6 cellular contexts compared by ENCODE assay signal in the genomic region with DNA sequence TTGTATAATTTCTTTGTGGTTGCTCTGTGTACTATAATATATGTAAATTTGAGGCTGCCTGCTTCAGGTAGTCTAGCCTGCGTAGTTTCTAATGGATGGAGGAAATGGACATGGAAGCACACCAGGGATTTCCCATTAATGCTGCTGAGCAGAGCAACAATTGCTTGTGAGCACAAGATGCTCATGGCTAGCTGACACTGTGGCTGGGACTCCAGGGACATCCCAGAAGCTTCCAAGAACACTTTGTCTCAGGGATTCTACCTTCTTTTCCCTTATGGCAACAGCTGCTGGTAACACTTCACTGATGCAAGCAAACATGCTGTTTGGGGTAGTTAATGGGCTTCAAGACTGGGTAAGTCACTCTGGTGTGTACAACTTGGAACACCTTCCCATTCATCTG.
"Had no signal": no experiment of that assay in that cellular context is flagged by ENCODE, and none has a peak within 500 bp of the region (broad histone marks: within the 10 kb centered on the region; RNA-seq: fewer than 3 reads in every experiment).

No MANE protein-coding gene starts in this region.

- H2AFZ ChIP-seq: GM23338 had no signal

- H3K4me3 Mint-ChIP-seq: GM23338, H9 had no signal

- DNase-seq: H9, HCEC 1CT, IMR-90 had no signal

- H3K27ac Mint-ChIP-seq: GM23338, H9 had no signal

- H3K4me2 ChIP-seq: GM23338 had no signal

- ATAC-seq: GM23338 had no signal

- H3K27ac ChIP-seq: HL-60 had no signal

- H3K4me1 Mint-ChIP-seq: GM23338, H9 had no signal

- H3K4me3 ChIP-seq: GM23338, K562 had no signal
